ENCODE assay signal across 1 cellular context in genomic region chr16:3182608-3183444, GRCh38.
TF ChIP-seq lines count a peak whose summit lies in the region.

No MANE protein-coding gene starts in this region.

TF ChIP-seq in A549, 52 proteins besides CTCF, POLR2A, EP300 and RAD21 (continued from another document):
- TF ChIP-seq CEBPB (IDR thresholded peaks at IDR 0.05) (0 out of 4 replicates have a peak, but pooled peaks of 1 of the 2 experiments have one; percentile 31), ATOH8 (CRISPR knock-in tag; IDR thresholded peaks at IDR 0.05; ENCODE audit: low read depth) (no peak; the same call in 1 of the 2 replicates), FOSL2 (IDR thresholded peaks at IDR 0.05) (no peak), FOSL2 (CRISPR knock-in tag; IDR thresholded peaks at IDR 0.05) (0 out of 2 replicates have a peak, but pooled peaks have one; percentile 12), REST (IDR thresholded peaks at IDR 0.05) (no peak), RFX5 (IDR thresholded peaks at IDR 0.05) (no peak)
TF ChIP-seq in A549: peak in this region for 8.
